Comparison of ENCODE assay signal across 14 cellular contexts in the genomic region with DNA sequence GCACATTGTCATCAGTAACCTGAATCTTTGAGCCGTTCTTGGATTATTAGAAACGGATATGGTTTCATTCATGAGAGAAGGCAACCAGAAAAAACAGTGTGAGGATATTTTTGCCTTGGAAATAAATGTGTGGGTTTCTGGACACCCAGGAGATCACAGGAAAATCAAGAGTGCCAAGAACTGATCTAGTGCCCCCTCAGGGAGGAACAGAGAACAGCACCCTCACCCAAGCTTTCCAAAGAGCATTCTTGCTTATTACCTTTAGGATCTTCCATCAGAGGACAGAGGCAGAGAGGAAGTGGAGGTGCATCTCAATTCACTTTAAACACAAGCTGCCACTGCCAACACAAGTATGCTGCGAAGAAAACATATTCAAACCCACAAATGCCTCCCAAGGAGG.
A peak's percentile ranks its signal among the peaks of the same experiment; 100 is the strongest.
DNase-seq lines count a peak whose midpoint lies in the region; ATAC-seq and TF ChIP-seq lines count a peak whose summit lies in the region.
"Had no signal": no experiment of that assay in that cellular context is flagged by ENCODE, and none has a peak within 500 bp of the region (broad histone marks: within the 10 kb centered on the region; RNA-seq: fewer than 3 reads in every experiment).

No MANE protein-coding gene starts in this region.

- no peak overlapping the region for H3K27ac ChIP-seq in PC-9
- H3K27ac ChIP-seq: foreskin keratinocyte had no signal

- CTCF ChIA-PET in PC-9 (lab: Charles Lee) = no interaction called here

- no peak for ATAC-seq in HG03378 (IDR thresholded peaks at IDR 0.05; ENCODE audit: unreplicated experiment)
- ATAC-seq in HG03460 (IDR thresholded peaks at IDR 0.05; ENCODE audit: unreplicated experiment) = no peak
- ATAC-seq: foreskin keratinocyte; natural killer cell treated with Interleukin-12 subunit alpha and Interleukin-12 subunit beta and Interleukin-15 and Interleukin-18, amount 100 ng/mL, for 72 hours had no signal

- H3K4me2 ChIP-seq in PC-9 = no peak overlapping the region

- H3K27me3 ChIP-seq in H7 (ENCODE audit: control insufficient read depth, insufficient read depth, low read length) (no peaks in the 10 kb centered on the region), PC-9 (ENCODE audit: insufficient read depth, low read depth) (peaks cover 12% of the 10 kb centered on the region; the same call in 1 of the 2 replicates)
- H3K27me3 ChIP-seq: foreskin keratinocyte had no signal

- no peaks in the 10 kb centered on the region for H3K79me2 ChIP-seq in PC-9 (ENCODE audit: low read depth)

- DNase-seq in ACHN (peak; percentile 53), H7 (peak; percentile 54), PC-9 (no peak), iPS-NIHi11 (ENCODE audit: low spot score) (peak; percentile 59), G401 (ENCODE audit: low spot score) (no peak)
- no peak for DNase-seq in activated CD8-positive, alpha-beta memory T cell treated with anti-CD3 and anti-CD28 coated beads, Interleukin-2, amount 50 U/mL, for 4 hours
- DNase-seq: activated CD8-positive, alpha-beta memory T cell treated with anti-CD3 and anti-CD28 coated beads, Interleukin-2, amount 50 U/mL, for 48 hours; dermis blood vessel endothelial cell; foreskin keratinocyte; kidney glomerular epithelial cell; NCI-H2171 had no signal

- H2AFZ ChIP-seq in PC-9 = no peak overlapping the region

- H3K36me3 ChIP-seq in H7 (replicated peaks; ENCODE audit: control insufficient read depth, insufficient read depth, low read length) (no peaks in the 10 kb centered on the region), PC-9 (ENCODE audit: low read depth) (no peaks in the 10 kb centered on the region)

- H3K4me3 ChIP-seq in H7 (ENCODE audit: insufficient read depth, low read depth, low read length) (no peak overlapping the region), PC-9 (no peak overlapping the region)

- no peaks in the 10 kb centered on the region for H4K20me1 ChIP-seq in PC-9 (ENCODE audit: insufficient read depth)

- intact Hi-C loops in PC-9 (cut with micrococcal nuclease; ENCODE audit: unreplicated experiment) = no loop called here

- in situ Hi-C loops in ACHN (cut with HindIII; ENCODE audit: low pct_ligation_motif_present, low pct_unique_long_range_greater_than_20kb, low sequenced_read_pairs) = no loop called here
- in situ Hi-C loops in G401 (cut with HindIII; ENCODE audit: low sequenced_read_pairs) = no loop called here

- TF ChIP-seq CTCF in PC-9 (conservative IDR thresholded peaks at IDR 0.05) = peak; percentile 63

- POLR2A ChIA-PET in PC-9 (lab: Charles Lee; ENCODE audit: unreplicated experiment) = no interaction called here

- H3K9me3 ChIP-seq in PC-9 (ENCODE audit: insufficient read depth, low read depth) = no peaks in the 10 kb centered on the region

- BruUV-seq in PC-9 (replicated peaks; lab: Mats Ljungman, UMichigan) = no TSS peak

- H3K9me2 ChIP-seq in PC-9 (ENCODE audit: insufficient read depth) = no peaks in the 10 kb centered on the region

- no peaks in the 10 kb centered on the region for H3F3A ChIP-seq in PC-9 (ENCODE audit: insufficient read depth, low read depth)

- no peaks in the 10 kb centered on the region for H3K4me1 ChIP-seq in PC-9 (replicated peaks; ENCODE audit: insufficient read depth)
- H3K4me1 ChIP-seq: foreskin keratinocyte had no signal

Comparison
In these comparisons a context has a peak if more than half of its experiments do, and no peak if none do; other contexts are left out.
1. DNase-seq: peak in ACHN (single experiment), H7 (single experiment) and iPS-NIHi11 (single experiment); none in PC-9 (0 of 2), activated CD8-positive, alpha-beta memory T cell treated with anti-CD3 and anti-CD28 coated beads, Interleukin-2, amount 50 U/mL, for 4 hours (single experiment) and G401 (single experiment).